ENCODE assay signal across 23 cellular contexts in the genomic region with DNA sequence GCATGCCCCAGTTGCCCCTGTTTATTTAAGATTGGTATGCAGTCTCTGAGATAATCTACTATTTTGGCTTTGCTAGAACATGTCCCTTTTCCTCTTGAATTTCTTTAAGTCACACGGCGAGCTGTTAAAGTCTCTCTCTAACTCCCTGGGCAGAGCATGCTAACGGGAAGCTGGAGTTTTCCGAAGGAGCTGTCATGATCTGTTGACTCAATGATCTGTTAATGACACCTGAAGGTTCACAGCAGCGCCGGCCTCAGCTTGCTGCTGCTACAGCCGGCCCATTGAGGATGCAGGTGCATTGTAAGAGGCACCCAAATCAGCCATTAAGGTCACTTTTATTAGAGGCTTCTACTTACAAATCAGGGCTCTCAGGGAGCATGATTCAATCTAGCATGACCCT.
A peak's percentile ranks its signal among the peaks of the same experiment; 100 is the strongest.
DNase-seq lines count a peak whose midpoint lies in the region; ATAC-seq and TF ChIP-seq lines count a peak whose summit lies in the region.
"Had no signal": no experiment of that assay in that cellular context is flagged by ENCODE, and none has a peak within 500 bp of the region (broad histone marks: within the 10 kb centered on the region; RNA-seq: fewer than 3 reads in every experiment).

No MANE protein-coding gene starts in this region.

- H3K9me3 Mint-ChIP-seq in GM23338 (peaks cover 3% of the 10 kb centered on the region; the same call in 1 of the 3 replicates), neural progenitor cell (peaks cover 2% of the 10 kb centered on the region)

- ATAC-seq in GM23338 (peak; percentile 66), GM21529 (IDR thresholded peaks at IDR 0.05; ENCODE audit: unreplicated experiment) (no peak)
- ATAC-seq: A549, PC-3 had no signal

- H3K79me2 ChIP-seq in GM23338 (replicated peaks; ENCODE audit: insufficient read depth) (no peaks in the 10 kb centered on the region), neural progenitor cell (ENCODE audit: low read depth) (no peaks in the 10 kb centered on the region)

- no peaks in the 10 kb centered on the region for H4K20me1 ChIP-seq in GM23338 (replicated peaks; ENCODE audit: insufficient read depth)
- H4K20me1 ChIP-seq in neural progenitor cell (ENCODE audit: low read depth) = no peaks in the 10 kb centered on the region
- H4K20me1 ChIP-seq: BLaER1 treated with 17β-estradiol and CSF1 and Interleukin-3, amounts not matched to agents 10 nM and 100 nM had no signal

- H3K36me3 ChIP-seq in GM23338 (ENCODE audit: insufficient read depth) (no peaks in the 10 kb centered on the region), neural progenitor cell (no peaks in the 10 kb centered on the region), testis (ENCODE audit: low read depth, missing control alignments) (no peaks in the 10 kb centered on the region)
- H3K36me3 ChIP-seq: BLaER1 treated with 17β-estradiol and CSF1 and Interleukin-3, amounts not matched to agents 10 nM and 100 nM; SJCRH30 had no signal

- H3K4me1 ChIP-seq in GM23338 (ENCODE audit: insufficient read depth) (peaks cover 21% of the 10 kb centered on the region), neural progenitor cell (no peaks in the 10 kb centered on the region), testis (no peaks in the 10 kb centered on the region)
- H3K4me1 ChIP-seq: A549; BLaER1 treated with 17β-estradiol and CSF1 and Interleukin-3, amounts not matched to agents 10 nM and 100 nM; SJCRH30 had no signal

- H3K4me1 Mint-ChIP-seq in GM23338 (peaks cover 17% of the 10 kb centered on the region), neural progenitor cell (no peaks in the 10 kb centered on the region)

- H3K27ac Mint-ChIP-seq in GM23338 (no peak overlapping the region), neural progenitor cell (no peak overlapping the region)
- H3K27ac Mint-ChIP-seq: CD4-positive, alpha-beta T cell had no signal

- TF ChIP-seq CTCF in GM23338 (conservative IDR thresholded peaks at IDR 0.05; ENCODE audit: low read depth in 2 of 2) (no peak), epithelial cell of esophagus (IDR thresholded peaks at IDR 0.05; ENCODE audit: insufficient read depth, low read depth, low read length, missing control alignments) (no peak), neural progenitor cell (IDR thresholded peaks at IDR 0.05) (no peak), testis (IDR thresholded peaks at IDR 0.05) (no peak)

- H3K36me3 Mint-ChIP-seq in GM23338 (ENCODE audit: low read depth) = no peaks in the 10 kb centered on the region
- H3K36me3 Mint-ChIP-seq in neural progenitor cell = no peaks in the 10 kb centered on the region

- no peak overlapping the region for H3K4me2 ChIP-seq in GM23338
- no peak overlapping the region for H3K4me2 ChIP-seq in neural progenitor cell
- H3K4me2 ChIP-seq: A549; BLaER1 treated with 17β-estradiol and CSF1 and Interleukin-3, amounts not matched to agents 10 nM and 100 nM had no signal

- H3K27me3 Mint-ChIP-seq in GM23338 (ENCODE audit: insufficient read depth, low read depth, poor library complexity) = peaks cover 2% of the 10 kb centered on the region
- no peaks in the 10 kb centered on the region for H3K27me3 Mint-ChIP-seq in neural progenitor cell (ENCODE audit: insufficient read depth, low read depth)
- H3K27me3 Mint-ChIP-seq: CD4-positive, alpha-beta T cell had no signal

- peak; percentile 40 for DNase-seq in GM23338 (ENCODE audit: low spot score)
- peak; percentile 54 for DNase-seq in NCI-H69 (lab: John Stamatoyannopoulos, UW)
- peak; percentile 0 for DNase-seq in epithelial cell of esophagus (ENCODE audit: low read depth)
- peak; percentile 26 for DNase-seq in neural progenitor cell (ENCODE audit: low spot score)
- no peak for DNase-seq in 8988T
- DNase-seq in testis = no peak
- DNase-seq: AML-193; CD4-positive, alpha-beta T cell; GOT3; NCI-H1048; NCI-H1436; NCI-H187; NCI-H2081 treated with DMSO at 0.1 percent for 48 hours; NCI-H2171 treated with DMSO at 0.1 percent for 48 hours; NCI-H345; NCI-H510A treated with DMSO at 0.1 percent for 48 hours; NCI-H748 treated with DMSO at 0.1 percent for 48 hours; NK-92 treated with Interleukin-12 subunit alpha and Interleukin-12 subunit beta, amount 100 ng/mL, for 24 hours; PC-3; SJCRH30 had no signal

- no peak for TF ChIP-seq POLR2A in testis (IDR thresholded peaks at IDR 0.05)

- no peak overlapping the region for H3K27ac ChIP-seq in GM23338 (ENCODE audit: low read depth)
- H3K27ac ChIP-seq in neural progenitor cell = no peak overlapping the region
- no peak overlapping the region for H3K27ac ChIP-seq in testis
- H3K27ac ChIP-seq: A549; BLaER1 treated with 17β-estradiol and CSF1 and Interleukin-3, amounts not matched to agents 10 nM and 100 nM; SJCRH30 had no signal

- no peaks in the 10 kb centered on the region for H3K9me2 ChIP-seq in GM23338 (ENCODE audit: insufficient read depth)

- H3K4me3 ChIP-seq in GM23338 (no peak overlapping the region), epithelial cell of esophagus (ENCODE audit: low read length) (no peak overlapping the region), neural progenitor cell (no peak overlapping the region), testis (no peak overlapping the region)
- H3K4me3 ChIP-seq: A549; BLaER1 treated with 17β-estradiol and CSF1 and Interleukin-3, amounts not matched to agents 10 nM and 100 nM; SJCRH30 had no signal

- H3K27me3 ChIP-seq in GM23338 (ENCODE audit: insufficient read depth) (no peaks in the 10 kb centered on the region), neural progenitor cell (no peaks in the 10 kb centered on the region), testis (no peaks in the 10 kb centered on the region)
- H3K27me3 ChIP-seq: BLaER1 treated with 17β-estradiol and CSF1 and Interleukin-3, amounts not matched to agents 10 nM and 100 nM; SJCRH30 had no signal

- H3F3A ChIP-seq in GM23338 (replicated peaks; ENCODE audit: low read depth) = no peaks in the 10 kb centered on the region
- H3F3A ChIP-seq in neural progenitor cell (ENCODE audit: low read depth) = no peaks in the 10 kb centered on the region

- H3K4me3 Mint-ChIP-seq in GM23338 = no peak overlapping the region
- no peak overlapping the region for H3K4me3 Mint-ChIP-seq in neural progenitor cell
- H3K4me3 Mint-ChIP-seq: CD4-positive, alpha-beta T cell had no signal

- H3K9ac ChIP-seq in neural progenitor cell = no peak overlapping the region
- H3K9ac ChIP-seq: BLaER1 treated with 17β-estradiol and CSF1 and Interleukin-3, amounts not matched to agents 10 nM and 100 nM had no signal

- 55 to 70% methylated on average over 7 of the region's 7 CpGs for whole genome bisulfite sequencing in testis, 2 donors

- H3K9me3 ChIP-seq in neural progenitor cell (ENCODE audit: low read depth) = no peaks in the 10 kb centered on the region
- no peaks in the 10 kb centered on the region for H3K9me3 ChIP-seq in testis
- H3K9me3 ChIP-seq: A549; BLaER1 treated with 17β-estradiol and CSF1 and Interleukin-3, amounts not matched to agents 10 nM and 100 nM; SJCRH30 had no signal

- intact Hi-C loops in testis (cut with DNase I; ENCODE audit: low total_unique reads) = no loop called here

- no peak overlapping the region for H2AFZ ChIP-seq in GM23338
- H2AFZ ChIP-seq in neural progenitor cell (replicated peaks) = no peak overlapping the region

TF ChIP-seq in GM23338, 12 proteins besides CTCF, POLR2A, EP300 and RAD21 (continues in another document):
- TF ChIP-seq POLR2AphosphoS5 (IDR thresholded peaks at IDR 0.05; ENCODE audit: low read depth) (no peak), NANOG (IDR thresholded peaks at IDR 0.05; ENCODE audit: borderline replicate concordance) (no peak), ZNF114 (CRISPR knock-in tag; IDR thresholded peaks at IDR 0.05) (no peak), EZH2phosphoT487 (IDR thresholded peaks at IDR 0.05; ENCODE audit: unreplicated experiment) (no peak), EZH2 (IDR thresholded peaks at IDR 0.05; ENCODE audit: low read depth, unreplicated experiment) (no peak), ZNF331 (CRISPR knock-in tag; IDR thresholded peaks at IDR 0.05; ENCODE audit: low read depth) (no peak), STAT1 (IDR thresholded peaks at IDR 0.05; ENCODE audit: unreplicated experiment) (no peak), JUNB (IDR thresholded peaks at IDR 0.05; ENCODE audit: unreplicated experiment) (no peak), CREB1 (CRISPR knock-in tag; IDR thresholded peaks at IDR 0.05; ENCODE audit: low read depth) (no peak)
- TF ChIP-seq, protein P1, sequence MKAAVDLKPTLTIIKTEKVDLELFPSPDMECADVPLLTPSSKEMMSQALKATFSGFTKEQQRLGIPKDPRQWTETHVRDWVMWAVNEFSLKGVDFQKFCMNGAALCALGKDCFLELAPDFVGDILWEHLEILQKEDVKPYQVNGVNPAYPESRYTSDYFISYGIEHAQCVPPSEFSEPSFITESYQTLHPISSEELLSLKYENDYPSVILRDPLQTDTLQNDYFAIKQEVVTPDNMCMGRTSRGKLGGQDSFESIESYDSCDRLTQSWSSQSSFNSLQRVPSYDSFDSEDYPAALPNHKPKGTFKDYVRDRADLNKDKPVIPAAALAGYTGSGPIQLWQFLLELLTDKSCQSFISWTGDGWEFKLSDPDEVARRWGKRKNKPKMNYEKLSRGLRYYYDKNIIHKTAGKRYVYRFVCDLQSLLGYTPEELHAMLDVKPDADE (IDR thresholded peaks at IDR 0.05) = no peak
- TF ChIP-seq, protein P2, sequence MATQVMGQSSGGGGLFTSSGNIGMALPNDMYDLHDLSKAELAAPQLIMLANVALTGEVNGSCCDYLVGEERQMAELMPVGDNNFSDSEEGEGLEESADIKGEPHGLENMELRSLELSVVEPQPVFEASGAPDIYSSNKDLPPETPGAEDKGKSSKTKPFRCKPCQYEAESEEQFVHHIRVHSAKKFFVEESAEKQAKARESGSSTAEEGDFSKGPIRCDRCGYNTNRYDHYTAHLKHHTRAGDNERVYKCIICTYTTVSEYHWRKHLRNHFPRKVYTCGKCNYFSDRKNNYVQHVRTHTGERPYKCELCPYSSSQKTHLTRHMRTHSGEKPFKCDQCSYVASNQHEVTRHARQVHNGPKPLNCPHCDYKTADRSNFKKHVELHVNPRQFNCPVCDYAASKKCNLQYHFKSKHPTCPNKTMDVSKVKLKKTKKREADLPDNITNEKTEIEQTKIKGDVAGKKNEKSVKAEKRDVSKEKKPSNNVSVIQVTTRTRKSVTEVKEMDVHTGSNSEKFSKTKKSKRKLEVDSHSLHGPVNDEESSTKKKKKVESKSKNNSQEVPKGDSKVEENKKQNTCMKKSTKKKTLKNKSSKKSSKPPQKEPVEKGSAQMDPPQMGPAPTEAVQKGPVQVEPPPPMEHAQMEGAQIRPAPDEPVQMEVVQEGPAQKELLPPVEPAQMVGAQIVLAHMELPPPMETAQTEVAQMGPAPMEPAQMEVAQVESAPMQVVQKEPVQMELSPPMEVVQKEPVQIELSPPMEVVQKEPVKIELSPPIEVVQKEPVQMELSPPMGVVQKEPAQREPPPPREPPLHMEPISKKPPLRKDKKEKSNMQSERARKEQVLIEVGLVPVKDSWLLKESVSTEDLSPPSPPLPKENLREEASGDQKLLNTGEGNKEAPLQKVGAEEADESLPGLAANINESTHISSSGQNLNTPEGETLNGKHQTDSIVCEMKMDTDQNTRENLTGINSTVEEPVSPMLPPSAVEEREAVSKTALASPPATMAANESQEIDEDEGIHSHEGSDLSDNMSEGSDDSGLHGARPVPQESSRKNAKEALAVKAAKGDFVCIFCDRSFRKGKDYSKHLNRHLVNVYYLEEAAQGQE (IDR thresholded peaks at IDR 0.05; ENCODE audit: unreplicated experiment) = no peak

Comparison
In these comparisons a context has a peak if more than half of its experiments do, and no peak if none do; other contexts are left out.
1. DNase-seq: peak in GM23338 (single experiment), NCI-H69 (single experiment), epithelial cell of esophagus (single experiment) and neural progenitor cell (single experiment); none in 8988T (single experiment) and testis (single experiment).